ENCODE assay signal across 23 cellular contexts in genomic region chr20:62058941-62059340, GRCh38. TPM values are rescaled to one million over a fixed set of nuclear protein-coding genes. Genes with fewer than 3 reads are reported as not detected.
DNase-seq lines count a peak whose midpoint lies in the region; ATAC-seq and TF ChIP-seq lines count a peak whose summit lies in the region.
"Had no signal": no experiment of that assay in that cellular context is flagged by ENCODE, and none has a peak within 500 bp of the region (broad histone marks: within the 10 kb centered on the region; RNA-seq: fewer than 3 reads in every experiment).

No MANE protein-coding gene starts in this region.

- H3K27me3 ChIP-seq in H7 (ENCODE audit: control insufficient read depth, insufficient read depth, low read length), result no peaks in the 10 kb centered on the region
- no peaks in the 10 kb centered on the region for H3K27me3 ChIP-seq in RWPE2 (ENCODE audit: insufficient read depth, poor library complexity, severe bottlenecking)
- H3K27me3 ChIP-seq in trophoblast cell (ENCODE audit: insufficient read depth, low read length), result no peaks in the 10 kb centered on the region
- H3K27me3 ChIP-seq in testis, result no peaks in the 10 kb centered on the region
- H3K27me3 ChIP-seq: SJSA1 had no signal

- H2AFZ ChIP-seq in trophoblast cell (ENCODE audit: insufficient read depth, low read length, poor library complexity), result no peak overlapping the region
- H2AFZ ChIP-seq: GM23248 had no signal

- H3K14ac ChIP-seq in trophoblast cell (ENCODE audit: low read length), result no peak overlapping the region

- intact Hi-C loops in testis (cut with DNase I; ENCODE audit: low total_unique reads), result no loop called here

- H3K79me2 ChIP-seq in trophoblast cell (ENCODE audit: control insufficient read depth, insufficient read depth, low read length, poor library complexity), result peaks cover 40% of the 10 kb centered on the region

- H3K4me3 ChIP-seq in H7 (ENCODE audit: insufficient read depth, low read depth, low read length) (no peak overlapping the region), RWPE2 (ENCODE audit: severe bottlenecking) (no peak overlapping the region), trophoblast cell (ENCODE audit: low read depth, low read length) (no peak overlapping the region), testis (no peak overlapping the region)
- H3K4me3 ChIP-seq: GM23248, K562, SJSA1 had no signal

- H3K36me3 ChIP-seq in H7 (replicated peaks; ENCODE audit: control insufficient read depth, insufficient read depth, low read length) (no peaks in the 10 kb centered on the region; the same call in none of the 2 replicates), RWPE2 (ENCODE audit: low read depth) (peaks cover 38% of the 10 kb centered on the region), trophoblast cell (ENCODE audit: control insufficient read depth in 1 of 2, insufficient read depth in 2 of 2, low read length in 2 of 2) (peaks cover 27 to 28% of the 10 kb centered on the region in 2 experiments), testis (ENCODE audit: low read depth, missing control alignments) (no peaks in the 10 kb centered on the region)

- H2BK5ac ChIP-seq in trophoblast cell (ENCODE audit: low read depth, low read length, poor library complexity), result no peak overlapping the region

- no peak for ATAC-seq in RWPE2 (ENCODE audit: low read depth)
- ATAC-seq: CD8-positive, alpha-beta T cell; K562; PC-3 had no signal

- H3K9ac ChIP-seq in trophoblast cell (ENCODE audit: low read length), result no peak overlapping the region
- H3K9ac ChIP-seq: GM23248 had no signal

- H3K9me3 ChIP-seq in RWPE2 (ENCODE audit: severe bottlenecking), result no peaks in the 10 kb centered on the region
- no peaks in the 10 kb centered on the region for H3K9me3 ChIP-seq in trophoblast cell (ENCODE audit: insufficient read depth, low read depth, low read length)
- H3K9me3 ChIP-seq in testis, result no peaks in the 10 kb centered on the region
- H3K9me3 ChIP-seq: SJSA1 had no signal

- TF ChIP-seq POLR2A in testis (IDR thresholded peaks at IDR 0.05), result no peak

- no peak overlapping the region for H4K8ac ChIP-seq in trophoblast cell (ENCODE audit: low read depth, low read length)

- no peak overlapping the region for H4K91ac ChIP-seq in trophoblast cell (ENCODE audit: low read depth, low read length)

- H3K4me1 ChIP-seq in RWPE2 (ENCODE audit: insufficient read depth, poor library complexity, severe bottlenecking), result no peaks in the 10 kb centered on the region
- H3K4me1 ChIP-seq in trophoblast cell (ENCODE audit: control insufficient read depth in 1 of 2, insufficient read depth in 2 of 2, low read length in 2 of 2), result peaks cover 9 to 17% of the 10 kb centered on the region in 2 experiments
- peaks cover 16% of the 10 kb centered on the region for H3K4me1 ChIP-seq in testis

- H3K4me2 ChIP-seq in trophoblast cell (ENCODE audit: low read length), result no peak overlapping the region

- DNase-seq in H7 (peak; percentile 17), RWPE2 (ENCODE audit: low spot score) (peak; percentile 76), trophoblast cell (no peak), testis (peak; percentile 12), COR-L47 (lab: John Stamatoyannopoulos, UW) (no peak), DMS53 (lab: John Stamatoyannopoulos, UW) (no peak), kidney glomerular epithelial cell (lab: John Stamatoyannopoulos, UW) (no peak)
- DNase-seq: C1 segment of cervical spinal cord; CD8-positive, alpha-beta T cell; DMS153; GM23248; H9; Kasumi-1; MV-4-11; NCI-H1436 treated with DMSO at 0.1 percent for 48 hours; NCI-H1930; NCI-H446; NCI-H524 treated with DMSO at 0.1 percent for 48 hours; NCI-H774; PC-3; Right ventricle myocardium superior had no signal

- peaks cover 3% of the 10 kb centered on the region for H3K79me1 ChIP-seq in trophoblast cell (ENCODE audit: low read length)

- no peak overlapping the region for H2AK5ac ChIP-seq in trophoblast cell (ENCODE audit: low read length)

- H3K4ac ChIP-seq in trophoblast cell (ENCODE audit: low read depth, low read length), result peak overlapping the region; percentile 43

- H2BK120ac ChIP-seq in trophoblast cell (ENCODE audit: insufficient read depth, low read length, poor library complexity), result no peak overlapping the region

- H2BK12ac ChIP-seq in trophoblast cell (ENCODE audit: low read length), result no peak overlapping the region

- H4K12ac ChIP-seq in trophoblast cell (ENCODE audit: low read depth, low read length), result no peak overlapping the region

- no peak for TF ChIP-seq CTCF in RWPE2 (IDR thresholded peaks at IDR 0.05; ENCODE audit: poor library complexity, severe bottlenecking)
- TF ChIP-seq CTCF in testis (IDR thresholded peaks at IDR 0.05), result no peak

- no peak overlapping the region for H3K27ac ChIP-seq in RWPE2 (ENCODE audit: poor library complexity, severe bottlenecking)
- no peak overlapping the region for H3K27ac ChIP-seq in trophoblast cell (ENCODE audit: low read depth, low read length)
- H3K27ac ChIP-seq in testis, result no peak overlapping the region
- H3K27ac ChIP-seq: GM23248, SJSA1 had no signal

- WGBS in trophoblast cell (ENCODE audit: extremely low coverage, insufficient coverage, insufficient read length), result no CpG with 5 or more reads among the region's 11 CpGs
- 93 to 100% methylated on average over 9 to 10 of the region's 11 CpGs for WGBS in testis, 2 donors

- no peak overlapping the region for H3K18ac ChIP-seq in trophoblast cell (ENCODE audit: low read length)

- H3K23ac ChIP-seq in trophoblast cell (ENCODE audit: low read length), result no peak overlapping the region

RNA-seq across cellular contexts. Expression of gene TAF4, which starts 6.7 kb away (rescaled TPM):
- 5.2 and 8.0 TPM in 2 replicates for total RNA-seq in H7 (2014; rRNA removed; shearing (Covaris generic))
- polyA plus RNA-seq in trophoblast cell (2013), result 49.8 TPM in 2 replicates
- 100 to 1,000 TPM; 107 to 111 TPM for total RNA-seq in testis
- polyA plus RNA-seq in testis (ENCODE audit: insufficient read depth, low read depth, low replicate concordance), result 30.7 TPM

Comparison
In these comparisons a context has a peak if more than half of its experiments do, and no peak if none do; other contexts are left out.
1. DNase-seq: peak in H7 (single experiment), RWPE2 (single experiment) and testis (single experiment); none in trophoblast cell (0 of 2), COR-L47 (single experiment), DMS53 (single experiment) and kidney glomerular epithelial cell (single experiment).
2. RNA of gene TAF4, which starts 6.7 kb away (total RNA-seq): 107 to 111 TPM in testis; 5.2 to 8.0 TPM in H7; every median in the first group is over 10 times any median in the second.